In the genomic region with DNA sequence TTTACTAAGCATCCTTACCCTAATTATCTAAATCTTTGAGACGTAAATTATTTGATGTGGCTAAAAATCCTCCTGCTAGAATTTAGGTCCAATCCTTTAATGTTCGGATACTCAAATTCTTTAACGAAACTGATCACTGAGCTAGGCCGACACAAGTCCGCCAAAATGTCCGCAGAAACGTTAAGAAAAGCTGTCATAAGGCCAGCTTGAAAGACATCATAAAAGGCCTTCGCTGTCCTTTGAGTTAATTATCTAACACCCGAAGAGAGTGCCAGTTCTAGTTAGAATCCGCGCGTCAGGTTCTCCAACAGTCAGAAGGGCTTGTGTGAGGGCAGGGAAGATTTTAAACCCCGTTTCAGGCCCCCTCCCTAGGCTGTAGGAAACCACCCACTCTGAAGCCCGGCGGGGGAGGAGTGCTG, we compare ENCODE assay signal across 8 cellular contexts. TPM values are rescaled to one million over a fixed set of nuclear protein-coding genes. Genes with fewer than 3 reads are reported as not detected.
A peak's percentile ranks its signal among the peaks of the same experiment; 100 is the strongest.
DNase-seq lines count a peak whose midpoint lies in the region; TF ChIP-seq lines count a peak whose summit lies in the region.

No MANE protein-coding gene starts in this region.

- H3K36me3 ChIP-seq in SJCRH30 (peaks cover 4% of the 10 kb centered on the region; the same call in 1 of the 2 replicates), esophagus squamous epithelium (no peaks in the 10 kb centered on the region)

- H3K27ac ChIP-seq in SJCRH30 (peak overlapping the region; percentile 98), esophagus squamous epithelium (peak overlapping the region; percentile 98 to 100 (median 99))

- peak in 1 of 4 donors; percentile 89 for TF ChIP-seq POLR2A in esophagus squamous epithelium (IDR thresholded peaks at IDR 0.05)

- WGBS in esophagus squamous epithelium, 2 donors = 0% methylated on average over 8 to 15 of the region's 15 CpGs

- TF ChIP-seq CTCF in esophagus squamous epithelium (IDR thresholded peaks at IDR 0.05) = no peak

- H3K4me1 ChIP-seq in SJCRH30 (0 out of 2 replicates have a peak, but pooled peaks cover 4% of the 10 kb centered on the region), esophagus squamous epithelium (peaks cover 27 to 50% (median 34%) of the 10 kb centered on the region in 3 donors)

- peak overlapping the region; percentile 98 for H3K4me3 ChIP-seq in SJCRH30
- peak overlapping the region; percentile 89 to 100 (median 94) for H3K4me3 ChIP-seq in esophagus squamous epithelium

- peak; percentile 82 to 88 for DNase-seq in SHP77 (lab: John Stamatoyannopoulos, UW)
- DNase-seq in SHP77 treated with DMSO at 0.1 percent for 48 hours (lab: John Stamatoyannopoulos, UW) = no peak
- DNase-seq in SJCRH30 = no peak
- no peak for DNase-seq in esophagus squamous epithelium (lab: John Stamatoyannopoulos, UW)
- DNase-seq in pons (ENCODE audit: low spot score) = peak; percentile 93
- DNase-seq in NCI-H510A (lab: John Stamatoyannopoulos, UW) = no peak
- DNase-seq in SKM-1 treated with dmso at 0.1 percent for 144 hours (lab: John Stamatoyannopoulos, UW; ENCODE audit: unreplicated experiment) = no peak
- DNase-seq in NCI-H1092 (lab: John Stamatoyannopoulos, UW) = no peak

- H3K9me3 ChIP-seq in SJCRH30 (replicated peaks) (no peaks in the 10 kb centered on the region), esophagus squamous epithelium (no peaks in the 10 kb centered on the region)

- intact Hi-C loops in esophagus squamous epithelium (cut with DNase I) = no loop called here

- no peaks in the 10 kb centered on the region for H3K27me3 ChIP-seq in SJCRH30
- H3K27me3 ChIP-seq in esophagus squamous epithelium = no peaks in the 10 kb centered on the region

RNA-seq across cellular contexts. Expression of a gene that starts 0.8 kb away (rescaled TPM):
- 209 and 219 TPM in 2 replicates for total RNA-seq in SJCRH30 (2014; rRNA removed; shearing (Covaris generic))
- total RNA-seq in esophagus squamous epithelium = 100 to 1,000 TPM; 135 to 236 (median 201) TPM

RNA-seq across cellular contexts. Expression of a gene that starts 53.5 kb away (rescaled TPM):
- total RNA-seq in SJCRH30 (2014; rRNA removed; shearing (Covaris generic)) = 45.6 and 47.2 TPM in 2 replicates
- total RNA-seq in esophagus squamous epithelium = 10 to 100 TPM; 10.5 to 42.0 (median 25.0) TPM

Comparison
In these comparisons a context has a peak if more than half of its experiments do, and no peak if none do; other contexts are left out.
1. DNase-seq: peak in SHP77 (2 of 2) and pons (single experiment); none in SHP77 treated with DMSO at 0.1 percent for 48 hours (single experiment), SJCRH30 (0 of 2), esophagus squamous epithelium (single experiment), NCI-H510A (single experiment), SKM-1 treated with dmso at 0.1 percent for 144 hours (single experiment) and NCI-H1092 (single experiment).